In genomic region chr19:48321622-48322591, GRCh38 we compare ENCODE assay signal across 9 cellular contexts. TPM values are rescaled to one million over a fixed set of nuclear protein-coding genes. Genes with fewer than 3 reads are reported as not detected.
DNase-seq lines count a peak whose midpoint lies in the region; ATAC-seq and TF ChIP-seq lines count a peak whose summit lies in the region.
"Had no signal": no experiment of that assay in that cellular context is flagged by ENCODE, and none has a peak within 500 bp of the region (broad histone marks: within the 10 kb centered on the region; RNA-seq: fewer than 3 reads in every experiment).

No MANE protein-coding gene starts in this region.

- peak overlapping the region; percentile 94 for H3K4me3 Mint-ChIP-seq in activated B cell treated with CpG ODN at 0.5 μM for 24 hours

- POLR2A ChIA-PET in activated B cell treated with CpG ODN at 0.5 μM for 24 hours (lab: Charles Lee), result interaction anchor here (0.6 to 6.9 kb wide), 21 partner anchors 10 to 1396 kb away, joined by 3 to 308 read pairs (median 5); partner anchors contain the start of genes CARD8, DKKL1, GRWD1 and KDELR1

- H3K27ac Mint-ChIP-seq in activated B cell treated with CpG ODN at 0.5 μM for 24 hours, result peak overlapping the region; percentile 99

- no peaks in the 10 kb centered on the region for H3K27me3 Mint-ChIP-seq in activated B cell treated with CpG ODN at 0.5 μM for 24 hours

- peak; percentile 99 for DNase-seq in AG10803 (ENCODE audit: low read depth)
- peak; percentile 97 for DNase-seq in NCI-H226
- peak; percentile 99 for DNase-seq in activated B cell treated with CpG ODN at 0.5 μM for 24 hours
- DNase-seq in cardiac fibroblast (ENCODE audit: low read depth in 2 of 2), result peak; percentile 99 to 100
- peak; percentile 99 for DNase-seq in islet precursor cell
- peak; percentile 91 to 98 for DNase-seq in stimulated activated CD4-positive, alpha-beta T cell treated with anti-CD3 and anti-CD28 coated beads, Interleukin-12 subunit alpha, Interleukin-12 subunit beta, amount 100 ng/mL, for 24 hours (ENCODE audit: low read depth in 2 of 2)

- peak; percentile 69 for ATAC-seq in GM19035 (IDR thresholded peaks at IDR 0.05; ENCODE audit: unreplicated experiment)
- peak; percentile 66 for ATAC-seq in HG03280 (IDR thresholded peaks at IDR 0.05; ENCODE audit: unreplicated experiment)
- ATAC-seq in activated B cell treated with CpG ODN at 0.5 μM for 24 hours (ENCODE audit: low read depth), result peak; percentile 66

- no peak for TF ChIP-seq CTCF in AG10803 (conservative IDR thresholded peaks at IDR 0.05; ENCODE audit: low read length)
- no peak for TF ChIP-seq CTCF in activated B cell treated with CpG ODN at 0.5 μM for 24 hours (IDR thresholded peaks at IDR 0.05)
- no peak for TF ChIP-seq CTCF in cardiac fibroblast (IDR thresholded peaks at IDR 0.05; ENCODE audit: low read depth, low read length)

- peaks cover 18% of the 10 kb centered on the region for H3K36me3 Mint-ChIP-seq in activated B cell treated with CpG ODN at 0.5 μM for 24 hours (ENCODE audit: low read depth)

- H3K4me1 Mint-ChIP-seq in activated B cell treated with CpG ODN at 0.5 μM for 24 hours, result peaks cover 63% of the 10 kb centered on the region

- H3K9me3 Mint-ChIP-seq in activated B cell treated with CpG ODN at 0.5 μM for 24 hours, result no peaks in the 10 kb centered on the region

- H3K4me3 ChIP-seq in AG10803 (ENCODE audit: low read length) (peak overlapping the region; percentile 65), cardiac fibroblast (replicated peaks in 1 of 2; ENCODE audit: low read depth in 2 of 2, low read length in 2 of 2) (peak overlapping the region; percentile 53 to 55)

- CTCF ChIA-PET in activated B cell treated with CpG ODN at 0.5 μM for 24 hours (lab: Charles Lee), result interaction anchor here (0.6 to 13.8 kb wide), 6 partner anchors 12 to 297 kb away, joined by 3 to 215 read pairs (median 3); partner anchors contain the start of genes KDELR1, RPL18, SPHK2 and SYNGR4

- intact Hi-C loops in activated B cell treated with CpG ODN at 0.5 μM for 24 hours (cut with micrococcal nuclease), result loop anchor here (1.0 to 5.0 kb wide), 8 partner anchors 11 to 392 kb away; partner anchors contain the start of genes CYTH2, DBP, GRWD1 and SYNGR4

RNA-seq across cellular contexts. Expression of gene EMP3, which starts 3.4 kb away (rescaled TPM):
- 309 and 320 TPM in 2 replicates for total RNA-seq in activated B cell treated with CpG ODN at 0.5 μM for 24 hours

RNA-seq across cellular contexts. Expression of gene TMEM143, which starts 41.8 kb away (rescaled TPM):
- total RNA-seq in activated B cell treated with CpG ODN at 0.5 μM for 24 hours, result 10.2 and 10.5 TPM in 2 replicates

RNA-seq across cellular contexts. Expression of gene SYNGR4, which starts 42.3 kb away (rescaled TPM):
- not detected in 2 replicates for total RNA-seq in activated B cell treated with CpG ODN at 0.5 μM for 24 hours
- total RNA-seq: T-helper 2 cell treated with Interferon-gamma antibody and Interleukin-4, amounts not matched to agents 100 ng/mL and 5 ng/mL, for 36 hours had no signal

RNA-seq across cellular contexts. Expression of gene ZNF114, which starts 52.0 kb away (rescaled TPM):
- 1.5 and 1.6 TPM in 2 replicates for total RNA-seq in activated B cell treated with CpG ODN at 0.5 μM for 24 hours

Comparison
In these comparisons a context has a peak if more than half of its experiments do, and no peak if none do; other contexts are left out.
1. Peak in every context shown above with its lines: DNase-seq, ATAC-seq and H3K4me3 ChIP-seq.